ENCODE assay signal across 8 cellular contexts in the genomic region with DNA sequence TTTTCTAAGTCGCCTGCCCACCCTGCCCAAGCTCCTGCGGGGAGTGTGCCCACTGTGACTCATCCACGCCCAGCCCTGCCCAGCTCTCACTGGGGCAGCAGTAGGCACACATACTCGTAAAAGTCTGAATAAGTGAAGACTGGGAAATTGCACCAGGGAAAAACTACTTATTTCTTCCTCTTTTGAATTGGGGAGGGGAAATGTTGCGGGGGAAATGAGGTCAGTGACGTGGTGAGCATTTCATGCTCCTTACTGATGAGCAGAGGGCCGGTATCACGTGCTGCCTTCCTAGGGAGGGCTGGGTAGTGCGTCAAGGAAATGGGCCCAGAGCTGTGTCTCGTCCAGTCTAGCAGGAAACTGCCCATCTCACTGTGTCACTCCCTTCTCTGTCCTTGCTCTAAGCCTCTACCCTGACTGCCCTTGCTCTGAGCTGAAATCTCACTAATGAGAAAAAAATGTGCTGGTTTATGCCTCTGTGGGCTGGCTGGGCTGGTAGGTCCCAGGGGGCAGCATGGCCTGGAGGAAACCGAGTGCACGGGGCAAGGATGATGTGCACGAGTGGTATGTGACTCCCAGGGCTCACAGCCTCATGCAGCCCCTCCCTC. TPM values are rescaled to one million over a fixed set of nuclear protein-coding genes. Genes with fewer than 3 reads are reported as not detected.
DNase-seq lines count a peak whose midpoint lies in the region; ATAC-seq lines count a peak whose summit lies in the region.

No MANE protein-coding gene starts in this region.

- peak overlapping the region; percentile 97 to 100 for H3K27ac Mint-ChIP-seq in T-cell

- CTCF ChIA-PET in T-cell (lab: Charles Lee), result no interaction called here

- DNase-seq in ACHN (peak; percentile 32), T-cell (peak in 4 of 34 experiments; percentile 28 to 58 (median 36)), fibroblast of the conjunctiva (ENCODE audit: low read depth) (peak; percentile 56), HuH-7.5 (ENCODE audit: low spot score) (no peak), DMS153 treated with DMSO at 0.1 percent for 48 hours (lab: John Stamatoyannopoulos, UW; ENCODE audit: unreplicated experiment) (no peak)
- no peak for DNase-seq in activated CD4-positive, alpha-beta T cell treated with anti-CD3 and anti-CD28 coated beads for 4 hours

- H3K4me3 ChIP-seq in skeletal muscle tissue (ENCODE audit: low read length in 3 of 3), result no peak overlapping the region

- no peaks in the 10 kb centered on the region for H3K9me3 ChIP-seq in skeletal muscle tissue (ENCODE audit: control insufficient read depth in 3 of 3, low read length in 3 of 3)

- H3K27me3 Mint-ChIP-seq in T-cell, result no peaks in the 10 kb centered on the region

- peak overlapping the region in 2 of 3 donors; percentile 45 to 59 for H3K4me3 Mint-ChIP-seq in T-cell

- peak overlapping the region; percentile 72 for H3K27ac ChIP-seq in skeletal muscle tissue (ENCODE audit: low read depth, low read length)

- H3K4me1 Mint-ChIP-seq in T-cell, result peaks cover 87 to 92% (median 88%) of the 10 kb centered on the region in 3 donors

- in situ Hi-C loops in ACHN (cut with HindIII; ENCODE audit: low pct_ligation_motif_present, low pct_unique_long_range_greater_than_20kb, low sequenced_read_pairs), result no loop called here

- H3K4me1 ChIP-seq in skeletal muscle tissue (ENCODE audit: control insufficient read depth in 3 of 3, insufficient read depth in 3 of 3, low read length in 3 of 3), result peaks cover 14 to 29% (median 19%) of the 10 kb centered on the region in 3 donors

- no peaks in the 10 kb centered on the region for H3K36me3 Mint-ChIP-seq in T-cell

- no peak overlapping the region for H3K9ac ChIP-seq in skeletal muscle tissue (ENCODE audit: low read depth in 1 of 3, low read length in 3 of 3)

- ATAC-seq in GM21381 (IDR thresholded peaks at IDR 0.05; ENCODE audit: unreplicated experiment) (peak; percentile 33), T-cell (replicated peaks in 1 of 4) (peak in 1 of 4 experiments; percentile 38)

- H3K36me3 ChIP-seq in skeletal muscle tissue (ENCODE audit: control insufficient read depth in 3 of 3, insufficient read depth in 3 of 3, low read length in 3 of 3), result no peaks in the 10 kb centered on the region

- POLR2A ChIA-PET in T-cell (lab: Charles Lee), result interaction anchor here in 1 of 2 donors (0.7 kb wide), 1 partner anchor 9 kb away, joined by 4 read pairs; no protein-coding TSS in a partner anchor

- no peaks in the 10 kb centered on the region for H3K27me3 ChIP-seq in skeletal muscle tissue (ENCODE audit: control insufficient read depth in 3 of 3, insufficient read depth in 3 of 3, low read length in 3 of 3)

- H3K9me3 Mint-ChIP-seq in T-cell, result peaks cover 0 to 3% (median 0%) of the 10 kb centered on the region in 3 donors

RNA-seq across cellular contexts. Expression of gene TNFRSF1B, which starts 13.5 kb away (rescaled TPM):
- total RNA-seq in T-cell (100 to 1,000 TPM in 2 of 5 donors, 10 to 100 TPM in 3; 55.0 to 130 (median 99.6) TPM), skeletal muscle tissue (9.9 TPM)

Comparison
In these comparisons a context has a peak if more than half of its experiments do, and no peak if none do; other contexts are left out.
1. DNase-seq: peak in ACHN (single experiment) and fibroblast of the conjunctiva (single experiment); none in HuH-7.5 (single experiment), DMS153 treated with DMSO at 0.1 percent for 48 hours (single experiment) and activated CD4-positive, alpha-beta T cell treated with anti-CD3 and anti-CD28 coated beads for 4 hours (0 of 2).